ENCODE assay signal across 19 cellular contexts in the genomic region with DNA sequence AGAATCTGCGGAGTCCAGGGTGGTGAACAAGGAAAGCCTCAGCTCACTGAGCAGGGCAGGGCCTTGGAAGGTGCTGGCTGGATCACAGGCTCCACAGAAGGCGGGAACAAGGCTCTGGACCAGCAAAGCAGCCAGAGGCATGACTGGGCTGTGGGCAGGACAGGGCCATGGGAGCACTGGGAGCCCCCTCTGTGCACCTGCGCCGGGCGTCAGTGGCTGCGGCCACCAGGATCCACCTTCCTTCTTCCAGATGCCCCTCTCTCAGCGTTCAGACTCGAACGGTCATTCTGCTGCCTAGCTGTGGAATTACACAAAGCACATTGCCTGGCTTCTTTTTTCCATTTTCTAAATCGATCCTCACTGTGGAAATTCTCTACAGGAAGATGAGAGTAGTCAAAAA.
"Had no signal": no experiment of that assay in that cellular context is flagged by ENCODE, and none has a peak within 500 bp of the region (broad histone marks: within the 10 kb centered on the region; RNA-seq: fewer than 3 reads in every experiment).

No MANE protein-coding gene starts in this region.

- H3K36me3 ChIP-seq: ovary, right atrium auricular region, stomach, thyroid gland, transverse colon, vagina had no signal

- DNase-seq: hypothalamus; immature natural killer cell; midbrain; mucosa of descending colon; naive thymus-derived CD4-positive, alpha-beta T cell; ovary; small intestine; stimulated activated CD4-positive, alpha-beta T cell treated with anti-CD3 and anti-CD28 coated beads, Interleukin-2, amount 100 ng/mL, for 24 hours; stimulated activated CD4-positive, alpha-beta T cell treated with anti-CD3 and anti-CD28 coated beads, Interleukin-4, amount 100 ng/mL, for 1 hour; stimulated activated naive B cell treated with anti-CD40 and anti-IgM and Interleukin-4, amounts not matched to agents 10 μg/mL and 1 μg/mL and 100 μg/mL, for 72 hours; stimulated activated naive CD8-positive, alpha-beta T cell treated with anti-CD3 and anti-CD28 coated beads, Interleukin-15, Interleukin-2, amounts not matched to agents 100 U/mL and 50 U/mL, for 24 hours; stomach; testis; thyroid gland; transverse colon had no signal

- H3K27me3 ChIP-seq: ovary, right atrium auricular region, testis, thyroid gland, transverse colon, vagina had no signal

- H3K9me3 ChIP-seq: mucosa of descending colon, ovary, right atrium auricular region, testis, thyroid gland, transverse colon, vagina had no signal

- H3K4me1 ChIP-seq: right atrium auricular region, stomach, testis, transverse colon, vagina had no signal

- H3K4me3 ChIP-seq: mucosa of descending colon, ovary, right atrium auricular region, stomach, testis, thyroid gland, transverse colon, vagina had no signal

- H3K27ac ChIP-seq: ovary, stomach, testis, thyroid gland, transverse colon, vagina had no signal

- ATAC-seq: mucosa of descending colon; naive thymus-derived CD4-positive, alpha-beta T cell; natural killer cell treated with Interleukin-12 subunit alpha and Interleukin-12 subunit beta and Interleukin-15 and Interleukin-18, amount 100 ng/mL, for 72 hours; sciatic nerve; stimulated activated naive B cell treated with anti-CD40 and anti-IgM and Interleukin-4, amounts not matched to agents 10 μg/mL and 1 μg/mL and 100 μg/mL, for 72 hours; stimulated activated naive CD8-positive, alpha-beta T cell treated with anti-CD3 and anti-CD28 coated beads, Interleukin-15, Interleukin-2, amounts not matched to agents 100 U/mL and 50 U/mL, for 24 hours had no signal
